Comparison of ENCODE assay signal across 1 cellular context in the genomic region with DNA sequence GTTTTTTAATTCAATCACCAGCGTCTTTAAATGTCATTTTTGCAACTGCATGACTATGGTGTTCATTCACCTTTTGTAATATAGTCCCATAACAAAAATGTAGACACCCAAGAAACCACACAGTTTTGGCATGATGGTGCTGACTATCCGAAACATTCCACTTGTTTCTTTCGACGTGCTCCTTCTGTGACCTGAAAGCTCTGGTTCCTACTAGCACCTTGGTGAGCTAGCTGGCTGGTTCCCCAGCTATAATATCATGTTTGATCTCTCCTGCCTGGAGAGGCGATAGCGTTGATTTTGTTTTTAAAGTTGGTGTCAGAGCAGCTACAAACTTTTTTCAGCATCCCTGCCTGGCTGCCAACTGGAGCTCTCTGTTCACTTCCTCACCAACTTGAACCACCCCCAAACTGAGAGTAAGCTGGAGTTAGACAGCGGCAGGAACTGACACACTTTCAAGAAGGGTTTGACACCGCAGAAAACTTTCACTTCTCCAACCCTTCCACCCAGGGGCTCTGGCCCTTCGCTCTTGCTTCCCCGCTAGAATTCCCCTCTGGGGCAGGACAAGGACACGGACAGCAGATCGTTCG.
TF ChIP-seq lines count a peak whose summit lies in the region.

No MANE protein-coding gene starts in this region.

TF ChIP-seq in HepG2, 621 proteins besides CTCF, POLR2A, EP300 and RAD21 (continued from another document):
- TF ChIP-seq ZNF383 (CRISPR knock-in tag; IDR thresholded peaks at IDR 0.05; ENCODE audit: borderline replicate concordance) (peak; percentile 98; the same call in 1 of the 2 replicates), NR2C2 (CRISPR knock-in tag; IDR thresholded peaks at IDR 0.05; ENCODE audit: borderline replicate concordance) (0 out of 2 replicates have a peak, but pooled peaks have one; percentile 30), PAWR (CRISPR knock-in tag; IDR thresholded peaks at IDR 0.05; ENCODE audit: borderline replicate concordance) (0 out of 2 replicates have a peak, but pooled peaks have one; percentile 87), ZNF598 (CRISPR knock-in tag; IDR thresholded peaks at IDR 0.05; ENCODE audit: borderline replicate concordance) (no peak), ZNF761 (CRISPR knock-in tag; conservative IDR thresholded peaks at IDR 0.05) (0 out of 2 replicates have a peak, but pooled peaks have one; percentile 26), KDM5A (IDR thresholded peaks at IDR 0.05; ENCODE audit: borderline replicate concordance, low read length) (0 out of 2 replicates have a peak, but pooled peaks have one; percentile 5), SIN3A (IDR thresholded peaks at IDR 0.05; ENCODE audit: borderline replicate concordance, low read depth, low read length) (peak; percentile 15; the same call in 1 of the 2 replicates), ZNF781 (CRISPR knock-in tag; IDR thresholded peaks at IDR 0.05; ENCODE audit: borderline replicate concordance, not compliant biosample characterization) (peak; percentile 17), ZNF441 (CRISPR knock-in tag; IDR thresholded peaks at IDR 0.05; ENCODE audit: borderline replicate concordance) (0 out of 2 replicates have a peak, but pooled peaks have one; percentile 0), ZNF160 (CRISPR knock-in tag; IDR thresholded peaks at IDR 0.05) (no peak), MXI1 (IDR thresholded peaks at IDR 0.05; ENCODE audit: borderline replicate concordance, low read depth, low read length) (0 out of 3 replicates have a peak, but pooled peaks have one; percentile 1), ZNF678 (CRISPR knock-in tag; IDR thresholded peaks at IDR 0.05) (0 out of 2 replicates have a peak, but pooled peaks have one; percentile 55), ZEB1 (IDR thresholded peaks at IDR 0.05; ENCODE audit: insufficient replicate concordance, low read depth) (no peak), MED1 (CRISPR knock-in tag; IDR thresholded peaks at IDR 0.05) (0 out of 2 replicates have a peak, but pooled peaks have one; percentile 25), ZNF101 (CRISPR knock-in tag; IDR thresholded peaks at IDR 0.05; ENCODE audit: borderline replicate concordance, low read depth) (peak; percentile 74; the same call in 1 of the 2 replicates), ZNF570 (CRISPR knock-in tag; IDR thresholded peaks at IDR 0.05; ENCODE audit: borderline replicate concordance) (0 out of 2 replicates have a peak, but pooled peaks have one; percentile 21)
- TF ChIP-seq, protein P1, sequence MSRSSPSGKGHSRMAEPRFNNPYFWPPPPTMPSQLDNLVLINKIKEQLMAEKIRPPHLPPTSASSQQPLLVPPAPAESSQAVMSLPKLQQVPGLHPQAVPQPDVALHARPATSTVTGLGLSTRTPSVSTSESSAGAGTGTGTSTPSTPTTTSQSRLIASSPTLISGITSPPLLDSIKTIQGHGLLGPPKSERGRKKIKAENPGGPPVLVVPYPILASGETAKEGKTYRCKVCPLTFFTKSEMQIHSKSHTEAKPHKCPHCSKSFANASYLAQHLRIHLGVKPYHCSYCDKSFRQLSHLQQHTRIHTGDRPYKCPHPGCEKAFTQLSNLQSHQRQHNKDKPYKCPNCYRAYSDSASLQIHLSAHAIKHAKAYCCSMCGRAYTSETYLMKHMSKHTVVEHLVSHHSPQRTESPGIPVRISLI (CRISPR knock-in tag; IDR thresholded peaks at IDR 0.05; ENCODE audit: borderline replicate concordance), result 0 out of 2 replicates have a peak, but pooled peaks have one; percentile 15
- TF ChIP-seq, protein P2, sequence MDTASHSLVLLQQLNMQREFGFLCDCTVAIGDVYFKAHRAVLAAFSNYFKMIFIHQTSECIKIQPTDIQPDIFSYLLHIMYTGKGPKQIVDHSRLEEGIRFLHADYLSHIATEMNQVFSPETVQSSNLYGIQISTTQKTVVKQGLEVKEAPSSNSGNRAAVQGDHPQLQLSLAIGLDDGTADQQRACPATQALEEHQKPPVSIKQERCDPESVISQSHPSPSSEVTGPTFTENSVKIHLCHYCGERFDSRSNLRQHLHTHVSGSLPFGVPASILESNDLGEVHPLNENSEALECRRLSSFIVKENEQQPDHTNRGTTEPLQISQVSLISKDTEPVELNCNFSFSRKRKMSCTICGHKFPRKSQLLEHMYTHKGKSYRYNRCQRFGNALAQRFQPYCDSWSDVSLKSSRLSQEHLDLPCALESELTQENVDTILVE (CRISPR knock-in tag; IDR thresholded peaks at IDR 0.05), result 0 out of 2 replicates have a peak, but pooled peaks have one; percentile 3
- TF ChIP-seq, protein P3, sequence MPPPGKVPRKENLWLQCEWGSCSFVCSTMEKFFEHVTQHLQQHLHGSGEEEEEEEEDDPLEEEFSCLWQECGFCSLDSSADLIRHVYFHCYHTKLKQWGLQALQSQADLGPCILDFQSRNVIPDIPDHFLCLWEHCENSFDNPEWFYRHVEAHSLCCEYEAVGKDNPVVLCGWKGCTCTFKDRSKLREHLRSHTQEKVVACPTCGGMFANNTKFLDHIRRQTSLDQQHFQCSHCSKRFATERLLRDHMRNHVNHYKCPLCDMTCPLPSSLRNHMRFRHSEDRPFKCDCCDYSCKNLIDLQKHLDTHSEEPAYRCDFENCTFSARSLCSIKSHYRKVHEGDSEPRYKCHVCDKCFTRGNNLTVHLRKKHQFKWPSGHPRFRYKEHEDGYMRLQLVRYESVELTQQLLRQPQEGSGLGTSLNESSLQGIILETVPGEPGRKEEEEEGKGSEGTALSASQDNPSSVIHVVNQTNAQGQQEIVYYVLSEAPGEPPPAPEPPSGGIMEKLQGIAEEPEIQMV (CRISPR knock-in tag; IDR thresholded peaks at IDR 0.05; ENCODE audit: low read depth), result 0 out of 2 replicates have a peak, but pooled peaks have one; percentile 38
TF ChIP-seq in HepG2: peak in this region for 20.
